In genomic region chr16:58360041-58360634, GRCh38 we compare ENCODE assay signal across 34 cellular contexts.
"Had no signal": no experiment of that assay in that cellular context is flagged by ENCODE, and none has a peak within 500 bp of the region (broad histone marks: within the 10 kb centered on the region; RNA-seq: fewer than 3 reads in every experiment).

No MANE protein-coding gene starts in this region.

- H3K9me3 ChIP-seq: adrenal gland, body of pancreas had no signal

- H3K4me3 ChIP-seq: adrenal gland, body of pancreas, breast epithelium had no signal

- H3K27ac ChIP-seq: adrenal gland, body of pancreas, brain microvascular endothelial cell, breast epithelium, VCaP had no signal

- H3K4me1 ChIP-seq: adrenal gland, body of pancreas, breast epithelium had no signal

- DNase-seq: activated B cell treated with CpG ODN at 0.5 μM for 24 hours; activated CD4-positive, alpha-beta memory T cell treated with anti-CD3 and anti-CD28 coated beads for 36 hours; activated CD4-positive, alpha-beta T cell treated with anti-CD3 and anti-CD28 coated beads for 4 hours; activated CD4-positive, alpha-beta T cell treated with anti-CD3 and anti-CD28 coated beads, Interleukin-2, amount 10 ng/mL, durations not matched to agents 24 days and 14 days; activated CD4-positive, alpha-beta T cell treated with anti-CD3 and anti-CD28 coated beads, Interleukin-2, amount 50 U/mL, for 1 hour; activated CD4-positive, alpha-beta T cell treated with anti-CD3 and anti-CD28 coated beads, Interleukin-2, amount 50 U/mL, for 4 hours; activated CD4-positive, CD25-positive, alpha-beta regulatory T cell treated with anti-CD3 and anti-CD28 coated beads, Interleukin-2, amount 50 U/mL, for 72 hours; activated CD8-positive, alpha-beta memory T cell treated with anti-CD3 and anti-CD28 coated beads, Interleukin-2, amount 50 U/mL, for 4 hours; activated CD8-positive, alpha-beta T cell treated with anti-CD3 and anti-CD28 coated beads for 36 hours; activated effector memory CD4-positive, alpha-beta T cell treated with anti-CD3 and anti-CD28 coated beads, Interleukin-2, amount 50 U/mL, for 16 hours; activated gamma-delta T cell treated with Interleukin-2 at 50 U/mL for 16 hours; activated naive CD4-positive, alpha-beta T cell; activated naive CD4-positive, alpha-beta T cell treated with anti-CD3 and anti-CD28 coated beads for 36 hours; activated naive CD4-positive, alpha-beta T cell treated with anti-CD3 and anti-CD28 coated beads, Interleukin-2, amount 50 U/mL, for 16 hours; activated naive CD8-positive, alpha-beta T cell treated with anti-CD3 and anti-CD28 coated beads for 36 hours; activated T-cell treated with anti-CD3 and anti-CD28 coated beads for 4 hours; activated T-cell treated with anti-CD3 and anti-CD28 coated beads, Interleukin-2, amount 50 U/mL, for 1 hour; activated T-cell treated with anti-CD3 and anti-CD28 coated beads, Interleukin-2, amount 50 U/mL, for 4 hours; activated T-cell treated with anti-CD3 and anti-CD28 coated beads, Interleukin-2, amount 50 U/mL, for 72 hours; adrenal gland; amniotic stem cell; aorta; body of pancreas; brain microvascular endothelial cell; central memory CD4-positive, alpha-beta T cell; T-helper 2 cell; T-helper 9 cell had no signal

- FAIRE-seq: astrocyte, colon, TTC549 had no signal

- ATAC-seq: activated CD8-positive, alpha-beta T cell treated with anti-CD3 and anti-CD28 coated beads for 36 hours; activated naive CD4-positive, alpha-beta T cell treated with anti-CD3 and anti-CD28 coated beads, Interleukin-2, amount 50 U/mL, for 72 hours; activated T-cell treated with anti-CD3 and anti-CD28 coated beads, Interleukin-2, amount 50 U/mL, for 4 hours; activated T-cell treated with anti-CD3 and anti-CD28 coated beads, Interleukin-2, amount 50 U/mL, for 72 hours; activated T-helper 17 cell treated with anti-CD3 and anti-CD28 coated beads, Interleukin-2, amount 50 U/mL, for 72 hours; body of pancreas had no signal

- H3K36me3 ChIP-seq: adrenal gland, brain microvascular endothelial cell, breast epithelium had no signal

- H3K27me3 ChIP-seq: adrenal gland, body of pancreas, brain microvascular endothelial cell, breast epithelium had no signal
